ENCODE assay signal across 8 cellular contexts in the genomic region with DNA sequence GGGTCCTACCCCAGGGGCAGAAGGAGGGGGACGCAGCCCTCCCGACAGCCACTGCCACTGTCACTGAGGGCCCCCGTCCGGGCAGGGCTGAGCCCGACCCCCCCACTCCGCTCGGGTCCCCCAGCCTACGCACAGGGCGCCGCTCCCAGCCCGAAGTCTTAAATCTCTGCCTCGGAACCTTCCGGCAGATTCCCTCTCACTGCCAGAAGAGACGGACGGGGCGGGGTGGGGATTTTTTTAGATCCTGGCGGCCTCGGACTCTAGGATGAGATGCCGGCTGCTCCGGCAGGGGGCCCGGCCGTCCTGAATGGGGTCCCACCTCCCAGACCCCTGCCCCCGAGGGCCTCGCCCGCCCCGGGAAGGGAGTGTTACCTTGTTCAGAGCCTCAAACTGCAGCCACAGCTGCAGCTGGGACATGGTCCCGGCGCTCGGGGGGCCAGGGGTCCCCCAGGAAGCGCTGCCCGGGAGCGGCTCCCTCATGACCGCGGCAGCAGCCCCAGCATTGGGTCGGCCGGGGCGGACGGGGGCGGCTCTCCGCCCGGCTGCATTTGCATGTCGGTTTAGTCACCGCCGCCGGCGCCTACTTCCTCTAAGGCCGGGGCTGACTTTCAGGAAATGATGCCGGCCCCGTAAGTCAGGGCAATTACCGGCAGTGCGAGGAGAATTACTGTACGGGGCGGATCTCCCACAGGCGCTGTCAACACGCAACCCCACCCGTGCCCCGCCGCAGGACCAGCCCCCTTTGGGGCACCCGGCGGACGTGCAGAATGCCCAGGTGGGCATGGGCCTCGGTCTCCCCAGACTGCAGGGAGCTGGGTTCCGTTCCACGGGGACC. TPM values are rescaled to one million over a fixed set of nuclear protein-coding genes. Genes with fewer than 3 reads are reported as not detected.
DNase-seq lines count a peak whose midpoint lies in the region; ATAC-seq and TF ChIP-seq lines count a peak whose summit lies in the region.

No MANE protein-coding gene starts in this region.

- no peak overlapping the region for H3K9ac ChIP-seq in neural progenitor cell

- intact Hi-C loops in PC-9 (cut with micrococcal nuclease; ENCODE audit: unreplicated experiment), result loop anchor here (5.0 kb wide), 1 partner anchor 35 kb away; the partner anchor contains the start of gene POLR2E
- intact Hi-C loops in activated T-helper 2 cell treated with anti-CD3 and anti-CD28 coated beads, Interferon-gamma antibody, Interleukin-2, Interleukin-4, amounts not matched to agents 10 μg/mL and 5 μg/mL and 100 μg/mL, durations not matched to agents 14 hours and 24 hours and 36 hours (cut with micrococcal nuclease), result loop anchor here (5.0 kb wide), 4 partner anchors 40 to 110 kb away; partner anchors contain the start of genes ATP5F1D and SBNO2
- intact Hi-C loops in stomach (cut with DNase I; ENCODE audit: low total_unique reads), result no loop called here

- POLR2A ChIA-PET in PC-9 (lab: Charles Lee; ENCODE audit: unreplicated experiment), result no interaction called here

- no peaks in the 10 kb centered on the region for H3K4me1 ChIP-seq in PC-9 (replicated peaks; ENCODE audit: insufficient read depth)
- H3K4me1 ChIP-seq in neural progenitor cell, result peaks cover 19% of the 10 kb centered on the region
- H3K4me1 ChIP-seq in stomach, result peaks cover 54 to 92% (median 68%) of the 10 kb centered on the region in 4 donors

- H3K27me3 Mint-ChIP-seq in activated T-helper 2 cell treated with anti-CD3 and anti-CD28 coated beads, Interferon-gamma antibody, Interleukin-2, Interleukin-4, amounts not matched to agents 10 μg/mL and 5 μg/mL and 100 μg/mL, durations not matched to agents 14 hours and 24 hours and 36 hours (ENCODE audit: low read depth), result no peaks in the 10 kb centered on the region
- peaks cover 2% of the 10 kb centered on the region for H3K27me3 Mint-ChIP-seq in neural progenitor cell (ENCODE audit: insufficient read depth, low read depth)

- no peaks in the 10 kb centered on the region for H3K9me3 Mint-ChIP-seq in activated T-helper 2 cell treated with anti-CD3 and anti-CD28 coated beads, Interferon-gamma antibody, Interleukin-2, Interleukin-4, amounts not matched to agents 10 μg/mL and 5 μg/mL and 100 μg/mL, durations not matched to agents 14 hours and 24 hours and 36 hours
- no peaks in the 10 kb centered on the region for H3K9me3 Mint-ChIP-seq in neural progenitor cell

- no peak for TF ChIP-seq POLR2A in stomach (IDR thresholded peaks at IDR 0.05)

- H3K4me2 ChIP-seq in PC-9 (peak overlapping the region; percentile 68), neural progenitor cell (peak overlapping the region; percentile 80)

- H3K9me2 ChIP-seq in PC-9 (ENCODE audit: insufficient read depth), result no peaks in the 10 kb centered on the region

- H3K9me3 ChIP-seq in PC-9 (ENCODE audit: insufficient read depth, low read depth) (no peaks in the 10 kb centered on the region), neural progenitor cell (ENCODE audit: low read depth) (no peaks in the 10 kb centered on the region), stomach (no peaks in the 10 kb centered on the region)

- peak overlapping the region; percentile 81 for H3K27ac Mint-ChIP-seq in activated T-helper 2 cell treated with anti-CD3 and anti-CD28 coated beads, Interferon-gamma antibody, Interleukin-2, Interleukin-4, amounts not matched to agents 10 μg/mL and 5 μg/mL and 100 μg/mL, durations not matched to agents 14 hours and 24 hours and 36 hours
- H3K27ac Mint-ChIP-seq in neural progenitor cell, result no peak overlapping the region

- peaks cover 13% of the 10 kb centered on the region for H3K36me3 Mint-ChIP-seq in activated T-helper 2 cell treated with anti-CD3 and anti-CD28 coated beads, Interferon-gamma antibody, Interleukin-2, Interleukin-4, amounts not matched to agents 10 μg/mL and 5 μg/mL and 100 μg/mL, durations not matched to agents 14 hours and 24 hours and 36 hours (ENCODE audit: low read depth)
- no peaks in the 10 kb centered on the region for H3K36me3 Mint-ChIP-seq in neural progenitor cell

- H3F3A ChIP-seq in PC-9 (ENCODE audit: insufficient read depth, low read depth) (peaks cover 32% of the 10 kb centered on the region; the same call in 1 of the 2 replicates), neural progenitor cell (ENCODE audit: low read depth) (peaks cover 19% of the 10 kb centered on the region)

- ATAC-seq in HG02759 (IDR thresholded peaks at IDR 0.05; ENCODE audit: unreplicated experiment) (peak; percentile 46), GM21447 (IDR thresholded peaks at IDR 0.05; ENCODE audit: unreplicated experiment) (no peak)

- peaks cover 26% of the 10 kb centered on the region for H3K79me2 ChIP-seq in PC-9 (ENCODE audit: low read depth)
- H3K79me2 ChIP-seq in neural progenitor cell (ENCODE audit: low read depth), result no peaks in the 10 kb centered on the region

- H3K4me1 Mint-ChIP-seq in activated T-helper 2 cell treated with anti-CD3 and anti-CD28 coated beads, Interferon-gamma antibody, Interleukin-2, Interleukin-4, amounts not matched to agents 10 μg/mL and 5 μg/mL and 100 μg/mL, durations not matched to agents 14 hours and 24 hours and 36 hours (ENCODE audit: low read depth), result peaks cover 12% of the 10 kb centered on the region
- H3K4me1 Mint-ChIP-seq in neural progenitor cell, result peaks cover 4% of the 10 kb centered on the region

- H3K27me3 ChIP-seq in PC-9 (ENCODE audit: insufficient read depth, low read depth) (no peaks in the 10 kb centered on the region), neural progenitor cell (no peaks in the 10 kb centered on the region), stomach (no peaks in the 10 kb centered on the region)

- TSS peak; percentile 27 for BruUV-seq in PC-9 (replicated peaks; lab: Mats Ljungman, UMichigan)

- 1 to 6% (median 4%) methylated on average over 24 to 64 of the region's 64 CpGs for WGBS in stomach, 5 donors

- H3K4me3 Mint-ChIP-seq in activated T-helper 2 cell treated with anti-CD3 and anti-CD28 coated beads, Interferon-gamma antibody, Interleukin-2, Interleukin-4, amounts not matched to agents 10 μg/mL and 5 μg/mL and 100 μg/mL, durations not matched to agents 14 hours and 24 hours and 36 hours (ENCODE audit: low read depth), result peak overlapping the region; percentile 86
- peak overlapping the region; percentile 46 for H3K4me3 Mint-ChIP-seq in neural progenitor cell

- peak overlapping the region; percentile 70; the same call in 1 of the 2 replicates for H3K4me3 ChIP-seq in GM08714 (ENCODE audit: low read length)
- peak overlapping the region; percentile 56; the same call in 1 of the 2 replicates for H3K4me3 ChIP-seq in PC-9
- peak overlapping the region; percentile 72 for H3K4me3 ChIP-seq in fibroblast of villous mesenchyme (ENCODE audit: low read depth, low read length)
- H3K4me3 ChIP-seq in neural progenitor cell, result peak overlapping the region; percentile 43
- peak overlapping the region; percentile 56 to 77 (median 67) for H3K4me3 ChIP-seq in stomach

- H3K27ac ChIP-seq in PC-9 (no peak overlapping the region), neural progenitor cell (no peak overlapping the region), stomach (peak overlapping the region; percentile 84 to 98 (median 92))

- H2AFZ ChIP-seq in PC-9 (peak overlapping the region; percentile 75), neural progenitor cell (replicated peaks) (no peak overlapping the region)

- no peak for TF ChIP-seq CTCF in PC-9 (conservative IDR thresholded peaks at IDR 0.05)
- peak; percentile 28 for TF ChIP-seq CTCF in fibroblast of villous mesenchyme (IDR thresholded peaks at IDR 0.05; ENCODE audit: insufficient read depth, low read depth, low read length)
- peak; percentile 17 for TF ChIP-seq CTCF in neural progenitor cell (IDR thresholded peaks at IDR 0.05)
- TF ChIP-seq CTCF in stomach (IDR thresholded peaks at IDR 0.05), result no peak

- TF ChIP-seq EP300 in stomach (IDR thresholded peaks at IDR 0.05), result peak; percentile 93

- CTCF ChIA-PET in PC-9 (lab: Charles Lee), result no interaction called here

- H4K20me1 ChIP-seq in PC-9 (ENCODE audit: insufficient read depth) (peaks cover 45% of the 10 kb centered on the region), neural progenitor cell (ENCODE audit: low read depth) (peaks cover 16% of the 10 kb centered on the region)

- peak in 1 of 2 experiments; percentile 79 for DNase-seq in PC-9
- DNase-seq in activated T-helper 2 cell treated with anti-CD3 and anti-CD28 coated beads, Interferon-gamma antibody, Interleukin-2, Interleukin-4, amounts not matched to agents 10 μg/mL and 5 μg/mL and 100 μg/mL, durations not matched to agents 14 hours and 24 hours and 36 hours (ENCODE audit: low spot score), result peak; percentile 84
- DNase-seq in fibroblast of villous mesenchyme (ENCODE audit: low read depth), result peak; percentile 94
- peak; percentile 79 for DNase-seq in neural progenitor cell (ENCODE audit: low spot score)
- DNase-seq in stomach, result peak; percentile 92

- H3K36me3 ChIP-seq in PC-9 (ENCODE audit: low read depth) (no peaks in the 10 kb centered on the region), neural progenitor cell (no peaks in the 10 kb centered on the region), stomach (peaks cover 13 to 52% (median 28%) of the 10 kb centered on the region in 4 donors)

RNA-seq across cellular contexts. Expression of gene GPX4, which starts 28.1 kb away (rescaled TPM):
- total RNA-seq in PC-9 (2021), result 465 and 489 TPM in 2 replicates
- total RNA-seq in activated T-helper 2 cell treated with anti-CD3 and anti-CD28 coated beads, Interferon-gamma antibody, Interleukin-2, Interleukin-4, amounts not matched to agents 10 μg/mL and 5 μg/mL and 100 μg/mL, durations not matched to agents 14 hours and 24 hours and 36 hours, result 257 TPM in 2 replicates
- 254 and 337 TPM in 2 replicates for total RNA-seq in fibroblast of villous mesenchyme
- total RNA-seq in neural progenitor cell (ENCODE audit: low replicate concordance), result 289 and 439 TPM in 2 replicates
- 100 to 1,000 TPM in 4 of 5 donors, 10 to 100 TPM in 1; 90.0 to 710 (median 158) TPM for total RNA-seq in stomach
- 100 to 1,000 TPM; 433 to 532 (median 509) TPM for polyA plus RNA-seq in stomach

RNA-seq across cellular contexts. Expression of gene POLR2E, which starts 36.8 kb away (rescaled TPM):
- total RNA-seq in PC-9 (2021), result 180 and 237 TPM in 2 replicates
- 260 and 272 TPM in 2 replicates for total RNA-seq in activated T-helper 2 cell treated with anti-CD3 and anti-CD28 coated beads, Interferon-gamma antibody, Interleukin-2, Interleukin-4, amounts not matched to agents 10 μg/mL and 5 μg/mL and 100 μg/mL, durations not matched to agents 14 hours and 24 hours and 36 hours
- 69.5 and 71.2 TPM in 2 replicates for total RNA-seq in fibroblast of villous mesenchyme
- total RNA-seq in neural progenitor cell (ENCODE audit: low replicate concordance), result 98.8 and 197 TPM in 2 replicates
- 100 to 1,000 TPM in 1 of 5 donors, 10 to 100 TPM in 4; 24.5 to 361 (median 40.6) TPM for total RNA-seq in stomach
- polyA plus RNA-seq in stomach, result 100 to 1,000 TPM; 109 to 128 (median 123) TPM

RNA-seq across cellular contexts. Expression of gene SBNO2, which starts 42.1 kb away (rescaled TPM):
- total RNA-seq in PC-9 (2021) (75.6 and 82.4 TPM in 2 replicates), fibroblast of villous mesenchyme (69.5 and 69.9 TPM in 2 replicates), neural progenitor cell (ENCODE audit: low replicate concordance) (3.3 and 16.2 TPM in 2 replicates), stomach (10 to 100 TPM; 19.3 to 74.7 (median 63.5) TPM)
- 82.8 and 87.0 TPM in 2 replicates for total RNA-seq in activated T-helper 2 cell treated with anti-CD3 and anti-CD28 coated beads, Interferon-gamma antibody, Interleukin-2, Interleukin-4, amounts not matched to agents 10 μg/mL and 5 μg/mL and 100 μg/mL, durations not matched to agents 14 hours and 24 hours and 36 hours
- 10 to 100 TPM; 16.3 to 36.1 (median 23.6) TPM for polyA plus RNA-seq in stomach

Comparison
In these comparisons a context has a peak if more than half of its experiments do, and no peak if none do; other contexts are left out.
1. H3K27ac ChIP-seq: peak in stomach (5 of 5); none in PC-9 (single experiment) and neural progenitor cell (single experiment).
2. CTCF ChIP-seq: peak in fibroblast of villous mesenchyme (single experiment) and neural progenitor cell (single experiment); none in PC-9 (single experiment) and stomach (0 of 7).
3. Peak in every context shown above with its lines, with median percentiles within 50 percentile points of each other: H3K4me3 ChIP-seq.